ENCODE assay signal across 19 cellular contexts in genomic region chr9:5448461-5448860, GRCh38. TPM values are rescaled to one million over a fixed set of nuclear protein-coding genes. Genes with fewer than 3 reads are reported as not detected.
DNase-seq lines count a peak whose midpoint lies in the region; ATAC-seq and TF ChIP-seq lines count a peak whose summit lies in the region.
"Had no signal": no experiment of that assay in that cellular context is flagged by ENCODE, and none has a peak within 500 bp of the region (broad histone marks: within the 10 kb centered on the region; RNA-seq: fewer than 3 reads in every experiment).

No MANE protein-coding gene starts in this region.

- H3K27me3 ChIP-seq in Loucy (ENCODE audit: insufficient read depth, low read length, poor library complexity, severe bottlenecking) (no peaks in the 10 kb centered on the region), tibial nerve (no peaks in the 10 kb centered on the region)
- H3K27me3 ChIP-seq: neutrophil had no signal

- no peak overlapping the region for H3K4me2 ChIP-seq in Loucy (ENCODE audit: low read depth, low read length, poor library complexity, severe bottlenecking)

- H3K4me3 Mint-ChIP-seq in stimulated activated naive CD8-positive, alpha-beta T cell treated with anti-CD3 and anti-CD28 coated beads, Interleukin-15, Interleukin-2, amounts not matched to agents 100 ng/mL and 50 ng/mL, for 24 hours = no peak overlapping the region
- peak overlapping the region in 1 of 2 donors; percentile 16 for H3K4me3 Mint-ChIP-seq in stimulated activated naive CD8-positive, alpha-beta T cell treated with anti-CD3 and anti-CD28 coated beads, Interleukin-15, amount 100 ng/mL, for 72 hours
- H3K4me3 Mint-ChIP-seq in activated naive CD8-positive, alpha-beta T cell treated with anti-CD3 and anti-CD28 coated beads, Interleukin-2, amount 10 ng/mL, durations not matched to agents 7 days and 5 days = no peak overlapping the region
- H3K4me3 Mint-ChIP-seq: type B pancreatic cell had no signal

- H3K79me2 ChIP-seq in Loucy (ENCODE audit: insufficient read depth, low read length) = no peaks in the 10 kb centered on the region

- peak overlapping the region; percentile 14; the same call in 1 of the 2 replicates for H2AFZ ChIP-seq in Loucy (ENCODE audit: low read length)

- no peaks in the 10 kb centered on the region for H3K9me3 ChIP-seq in Loucy (ENCODE audit: insufficient read depth, low read depth, low read length)
- H3K9me3 ChIP-seq in tibial nerve = no peaks in the 10 kb centered on the region
- H3K9me3 ChIP-seq: neutrophil, psoas muscle had no signal

- H3F3A ChIP-seq in Loucy (ENCODE audit: low read depth) = no peaks in the 10 kb centered on the region

- TF ChIP-seq CTCF in Loucy (conservative IDR thresholded peaks at IDR 0.05; ENCODE audit: low read length) = no peak
- no peak for TF ChIP-seq CTCF in GM20000 (IDR thresholded peaks at IDR 0.05; ENCODE audit: extremely low read depth, missing control alignments)
- TF ChIP-seq CTCF in tibial nerve (IDR thresholded peaks at IDR 0.05) = no peak

- no peaks in the 10 kb centered on the region for H3K36me3 ChIP-seq in Loucy (ENCODE audit: insufficient read depth, low read length)
- no peaks in the 10 kb centered on the region for H3K36me3 ChIP-seq in tibial nerve
- H3K36me3 ChIP-seq: neutrophil had no signal

- no peak for DNase-seq in stimulated activated naive CD8-positive, alpha-beta T cell treated with anti-CD3 and anti-CD28 coated beads, Interleukin-15, amount 100 ng/mL, for 72 hours
- no peak for DNase-seq in activated naive CD8-positive, alpha-beta T cell treated with anti-CD3 and anti-CD28 coated beads, Interleukin-2, amount 10 ng/mL, durations not matched to agents 7 days and 5 days
- DNase-seq in NCI-H748 treated with DMSO at 0.1 percent for 48 hours (lab: John Stamatoyannopoulos, UW) (no peak), GM20000 (ENCODE audit: low spot score) (no peak), tibial nerve (ENCODE audit: low spot score in 2 of 2) (no peak)
- DNase-seq: activated CD4-positive, alpha-beta T cell treated with anti-CD3 and anti-CD28 coated beads, Interleukin-2, amount 50 U/mL, for 48 hours; amygdala; immature natural killer cell; NCI-H2107; NCI-H510A treated with DMSO at 0.1 percent for 48 hours; psoas muscle; SHP77; stimulated activated CD4-positive, alpha-beta T cell treated with anti-CD3 and anti-CD28 coated beads, Interleukin-1b, Interleukin-23, amount 100 ng/mL, for 48 hours; stimulated activated naive CD8-positive, alpha-beta T cell treated with anti-CD3 and anti-CD28 coated beads, Interleukin-15, Interleukin-2, amounts not matched to agents 100 U/mL and 50 U/mL, for 24 hours had no signal

- no peaks in the 10 kb centered on the region for H3K9me3 Mint-ChIP-seq in stimulated activated naive CD8-positive, alpha-beta T cell treated with anti-CD3 and anti-CD28 coated beads, Interleukin-15, Interleukin-2, amounts not matched to agents 100 ng/mL and 50 ng/mL, for 24 hours
- no peaks in the 10 kb centered on the region for H3K9me3 Mint-ChIP-seq in stimulated activated naive CD8-positive, alpha-beta T cell treated with anti-CD3 and anti-CD28 coated beads, Interleukin-15, amount 100 ng/mL, for 72 hours
- H3K9me3 Mint-ChIP-seq in activated naive CD8-positive, alpha-beta T cell treated with anti-CD3 and anti-CD28 coated beads, Interleukin-2, amount 10 ng/mL, durations not matched to agents 7 days and 5 days = no peaks in the 10 kb centered on the region
- H3K9me3 Mint-ChIP-seq: immature natural killer cell had no signal

- POLR2A ChIA-PET in activated naive CD8-positive, alpha-beta T cell treated with anti-CD3 and anti-CD28 coated beads, Interleukin-2, amount 10 ng/mL, durations not matched to agents 7 days and 5 days (lab: Charles Lee) = interaction anchor here (0.7 to 3.6 kb wide), 3 partner anchors 10 to 152 kb away, joined by 3 to 29 read pairs (median 8); partner anchors contain the start of gene PLGRKT

- H3K9me2 ChIP-seq in Loucy (replicated peaks; ENCODE audit: low read depth, low read length) = no peaks in the 10 kb centered on the region

- H3K4me1 ChIP-seq in Loucy (ENCODE audit: insufficient read depth, low read length, poor library complexity, severe bottlenecking) (peaks cover 29% of the 10 kb centered on the region), tibial nerve (peaks cover 0 to 21% (median 15%) of the 10 kb centered on the region in 4 donors)

- ATAC-seq in stimulated activated naive CD8-positive, alpha-beta T cell treated with anti-CD3 and anti-CD28 coated beads, Interleukin-15, amount 100 ng/mL, for 72 hours = no peak
- ATAC-seq in activated naive CD8-positive, alpha-beta T cell treated with anti-CD3 and anti-CD28 coated beads, Interleukin-2, amount 10 ng/mL, durations not matched to agents 7 days and 5 days (ENCODE audit: low read depth) = no peak
- no peak for ATAC-seq in GM21737 (IDR thresholded peaks at IDR 0.05; ENCODE audit: unreplicated experiment)
- ATAC-seq: psoas muscle; stimulated activated naive CD8-positive, alpha-beta T cell treated with anti-CD3 and anti-CD28 coated beads, Interleukin-15, Interleukin-2, amounts not matched to agents 100 U/mL and 50 U/mL, for 24 hours had no signal

- peaks cover 76% of the 10 kb centered on the region for H3K4me1 Mint-ChIP-seq in stimulated activated naive CD8-positive, alpha-beta T cell treated with anti-CD3 and anti-CD28 coated beads, Interleukin-15, Interleukin-2, amounts not matched to agents 100 ng/mL and 50 ng/mL, for 24 hours (ENCODE audit: low read depth)
- peaks cover 67% of the 10 kb centered on the region for H3K4me1 Mint-ChIP-seq in stimulated activated naive CD8-positive, alpha-beta T cell treated with anti-CD3 and anti-CD28 coated beads, Interleukin-15, amount 100 ng/mL, for 72 hours
- H3K4me1 Mint-ChIP-seq in activated naive CD8-positive, alpha-beta T cell treated with anti-CD3 and anti-CD28 coated beads, Interleukin-2, amount 10 ng/mL, durations not matched to agents 7 days and 5 days = peaks cover 49% of the 10 kb centered on the region

- no peak overlapping the region for H3K4me3 ChIP-seq in Loucy (ENCODE audit: low read length, poor library complexity, severe bottlenecking)
- no peak overlapping the region for H3K4me3 ChIP-seq in tibial nerve

- no peak overlapping the region for H3K27ac ChIP-seq in tibial nerve
- H3K27ac ChIP-seq: neutrophil had no signal

- no peak overlapping the region for H3K9ac ChIP-seq in Loucy (ENCODE audit: low read depth, low read length, poor library complexity, severe bottlenecking)

- H3K27me3 Mint-ChIP-seq in stimulated activated naive CD8-positive, alpha-beta T cell treated with anti-CD3 and anti-CD28 coated beads, Interleukin-15, Interleukin-2, amounts not matched to agents 100 ng/mL and 50 ng/mL, for 24 hours = peaks cover 2% of the 10 kb centered on the region
- H3K27me3 Mint-ChIP-seq in stimulated activated naive CD8-positive, alpha-beta T cell treated with anti-CD3 and anti-CD28 coated beads, Interleukin-15, amount 100 ng/mL, for 72 hours = no peaks in the 10 kb centered on the region
- H3K27me3 Mint-ChIP-seq in activated naive CD8-positive, alpha-beta T cell treated with anti-CD3 and anti-CD28 coated beads, Interleukin-2, amount 10 ng/mL, durations not matched to agents 7 days and 5 days = no peaks in the 10 kb centered on the region
- H3K27me3 Mint-ChIP-seq: type B pancreatic cell had no signal

- no peak for TF ChIP-seq EP300 in tibial nerve (IDR thresholded peaks at IDR 0.05)

- no peaks in the 10 kb centered on the region for H4K20me1 ChIP-seq in Loucy (ENCODE audit: insufficient read depth, low read length, poor library complexity, severe bottlenecking)

- peak overlapping the region; percentile 56 for H3K27ac Mint-ChIP-seq in stimulated activated naive CD8-positive, alpha-beta T cell treated with anti-CD3 and anti-CD28 coated beads, Interleukin-15, Interleukin-2, amounts not matched to agents 100 ng/mL and 50 ng/mL, for 24 hours
- H3K27ac Mint-ChIP-seq in stimulated activated naive CD8-positive, alpha-beta T cell treated with anti-CD3 and anti-CD28 coated beads, Interleukin-15, amount 100 ng/mL, for 72 hours = peak overlapping the region in 1 of 2 donors; percentile 42
- H3K27ac Mint-ChIP-seq in activated naive CD8-positive, alpha-beta T cell treated with anti-CD3 and anti-CD28 coated beads, Interleukin-2, amount 10 ng/mL, durations not matched to agents 7 days and 5 days = peak overlapping the region; percentile 37

- no peak for TF ChIP-seq POLR2A in tibial nerve (IDR thresholded peaks at IDR 0.05)

- peaks cover 16% of the 10 kb centered on the region for H3K36me3 Mint-ChIP-seq in stimulated activated naive CD8-positive, alpha-beta T cell treated with anti-CD3 and anti-CD28 coated beads, Interleukin-15, Interleukin-2, amounts not matched to agents 100 ng/mL and 50 ng/mL, for 24 hours (ENCODE audit: low read depth)
- H3K36me3 Mint-ChIP-seq in activated naive CD8-positive, alpha-beta T cell treated with anti-CD3 and anti-CD28 coated beads, Interleukin-2, amount 10 ng/mL, durations not matched to agents 7 days and 5 days = peaks cover 1% of the 10 kb centered on the region
- H3K36me3 Mint-ChIP-seq: type B pancreatic cell had no signal

- WGBS in tibial nerve, 2 donors = 95 to 97% methylated on average over 4 of the region's 4 CpGs

RNA-seq across cellular contexts. Expression of gene CD274, which starts 1.9 kb away (rescaled TPM):
- 1 to 10 TPM; 6.8 to 9.8 TPM for total RNA-seq in activated naive CD8-positive, alpha-beta T cell treated with anti-CD3 and anti-CD28 coated beads, Interleukin-2, amount 10 ng/mL, durations not matched to agents 7 days and 5 days
- total RNA-seq in tibial nerve = 1 to 10 TPM; 2.1 to 4.2 (median 2.5) TPM

RNA-seq across cellular contexts. Expression of gene PLGRKT, which starts 10.7 kb away (rescaled TPM):
- 10 to 100 TPM; 25.5 to 27.0 TPM for total RNA-seq in activated naive CD8-positive, alpha-beta T cell treated with anti-CD3 and anti-CD28 coated beads, Interleukin-2, amount 10 ng/mL, durations not matched to agents 7 days and 5 days
- total RNA-seq in tibial nerve = 10 to 100 TPM in 1 of 4 donors, 1 to 10 TPM in 3; 8.4 to 12.0 (median 9.3) TPM
